Comparison of ENCODE assay signal across 15 cellular contexts in genomic region chr19:6250024-6250605, GRCh38. TPM values are rescaled to one million over a fixed set of nuclear protein-coding genes. Genes with fewer than 3 reads are reported as not detected.
DNase-seq lines count a peak whose midpoint lies in the region; ATAC-seq and TF ChIP-seq lines count a peak whose summit lies in the region.
"Had no signal": no experiment of that assay in that cellular context is flagged by ENCODE, and none has a peak within 500 bp of the region (broad histone marks: within the 10 kb centered on the region; RNA-seq: fewer than 3 reads in every experiment).

No MANE protein-coding gene starts in this region.

- TF ChIP-seq CTCF in MCF 10A (IDR thresholded peaks at IDR 0.05; ENCODE audit: unreplicated experiment) (no peak), breast epithelium (IDR thresholded peaks at IDR 0.05) (no peak)

- no peak overlapping the region for H2BK5ac ChIP-seq in neuronal stem cell (ENCODE audit: low read length)

- peaks cover 29% of the 10 kb centered on the region for H3K36me3 Mint-ChIP-seq in MCF 10A (ENCODE audit: insufficient read depth, unreplicated experiment)
- H3K36me3 Mint-ChIP-seq in activated naive CD8-positive, alpha-beta T cell = peaks cover 14% of the 10 kb centered on the region
- H3K36me3 Mint-ChIP-seq in stimulated activated effector memory CD8-positive, alpha-beta T cell treated with anti-CD3 and anti-CD28 coated beads, Interleukin-12 subunit alpha, Interleukin-12 subunit beta, amount 100 ng/mL, for 72 hours = peaks cover 18% of the 10 kb centered on the region
- H3K36me3 Mint-ChIP-seq: natural killer cell had no signal

- no peak overlapping the region for H3K14ac ChIP-seq in neuronal stem cell (ENCODE audit: low read length)

- no peak overlapping the region for H3K27ac ChIP-seq in breast epithelium
- no peak overlapping the region for H3K27ac ChIP-seq in neuronal stem cell (replicated peaks; ENCODE audit: low read length)
- H3K27ac ChIP-seq: right lobe of liver had no signal

- H2BK15ac ChIP-seq in neuronal stem cell (ENCODE audit: low read length) = no peak overlapping the region

- H3K4me1 ChIP-seq in breast epithelium (no peaks in the 10 kb centered on the region), neuronal stem cell (ENCODE audit: control insufficient read depth in 2 of 2, insufficient read depth in 1 of 2, low read depth in 1 of 2, low read length in 2 of 2) (peaks cover 6 to 7% of the 10 kb centered on the region in 2 donors)

- no peak overlapping the region for H3K23ac ChIP-seq in neuronal stem cell (ENCODE audit: low read depth, low read length, poor library complexity)

- H3K4me2 ChIP-seq in neuronal stem cell (ENCODE audit: insufficient read depth, low read length, poor library complexity, severe bottlenecking) = no peak overlapping the region

- no peaks in the 10 kb centered on the region for H3K27me3 Mint-ChIP-seq in MCF 10A (ENCODE audit: insufficient read depth, unreplicated experiment)
- H3K27me3 Mint-ChIP-seq in activated naive CD8-positive, alpha-beta T cell = no peaks in the 10 kb centered on the region
- H3K27me3 Mint-ChIP-seq: activated naive CD4-positive, alpha-beta T cell treated with anti-CD3 and anti-CD28 coated beads, Interleukin-2, amount 10 ng/mL, durations not matched to agents 7 days and 5 days had no signal

- POLR2A ChIA-PET in MCF 10A (lab: Yijun Ruan, JAX) = interaction anchor here (0.6 kb wide), 1 partner anchor 32 kb away, joined by 4 read pairs; no protein-coding TSS in a partner anchor

- H2BK120ac ChIP-seq in neuronal stem cell (ENCODE audit: low read depth, low read length) = no peak overlapping the region

- H2AK5ac ChIP-seq in neuronal stem cell (ENCODE audit: low read depth, low read length) = no peak overlapping the region

- H4K91ac ChIP-seq in neuronal stem cell (ENCODE audit: low read depth, low read length, poor library complexity) = no peak overlapping the region

- DNase-seq in MCF 10A (ENCODE audit: unreplicated experiment) (no peak), breast epithelium (ENCODE audit: low spot score in 2 of 2) (no peak), fibroblast of gingiva (ENCODE audit: low read depth) (peak; percentile 43), neuronal stem cell (ENCODE audit: low spot score) (no peak)
- no peak for DNase-seq in stimulated activated effector memory CD8-positive, alpha-beta T cell treated with anti-CD3 and anti-CD28 coated beads, Interleukin-12 subunit alpha, Interleukin-12 subunit beta, amount 100 ng/mL, for 72 hours (ENCODE audit: low spot score in 2 of 2)
- DNase-seq in activated CD8-positive, alpha-beta memory T cell treated with anti-CD3 and anti-CD28 coated beads, Interleukin-2, amount 50 U/mL, for 4 hours = no peak
- DNase-seq: activated naive CD4-positive, alpha-beta T cell treated with anti-CD3 and anti-CD28 coated beads, Interleukin-2, amount 10 ng/mL, durations not matched to agents 7 days and 5 days; natural killer cell; NCI-H187 treated with DMSO at 0.1 percent for 48 hours; NCI-H510A treated with DMSO at 0.1 percent for 48 hours; right lobe of liver; stimulated activated CD4-positive, alpha-beta T cell treated with anti-CD3 and anti-CD28 coated beads, Interleukin-4, amount 100 ng/mL, for 1 hour; trophoblast cell had no signal

- H3K4me3 ChIP-seq in breast epithelium (no peak overlapping the region), neuronal stem cell (ENCODE audit: low read length in 2 of 2) (no peak overlapping the region)
- H3K4me3 ChIP-seq: right lobe of liver had no signal

- H3K79me1 ChIP-seq in neuronal stem cell (ENCODE audit: low read depth, low read length) = peaks cover 6% of the 10 kb centered on the region

- no peaks in the 10 kb centered on the region for H3K27me3 ChIP-seq in breast epithelium
- H3K27me3 ChIP-seq in neuronal stem cell (ENCODE audit: control insufficient read depth in 3 of 3, insufficient read depth in 3 of 3, low read depth in 1 of 3, low read length in 3 of 3) = no peaks in the 10 kb centered on the region
- H3K27me3 ChIP-seq: right lobe of liver had no signal

- no peak overlapping the region for H3K18ac ChIP-seq in neuronal stem cell (ENCODE audit: low read length)

- no peak overlapping the region for H3K9ac ChIP-seq in neuronal stem cell (ENCODE audit: low read depth, low read length, poor library complexity)

- peak; percentile 54 for ATAC-seq in stimulated activated effector memory CD8-positive, alpha-beta T cell treated with anti-CD3 and anti-CD28 coated beads, Interleukin-12 subunit alpha, Interleukin-12 subunit beta, amount 100 ng/mL, for 72 hours
- ATAC-seq in HG02870 (IDR thresholded peaks at IDR 0.05; ENCODE audit: unreplicated experiment) = no peak
- ATAC-seq: natural killer cell had no signal

- H3K9me3 Mint-ChIP-seq in MCF 10A (ENCODE audit: unreplicated experiment) = no peaks in the 10 kb centered on the region
- H3K9me3 Mint-ChIP-seq in activated naive CD8-positive, alpha-beta T cell (ENCODE audit: low read depth) = no peaks in the 10 kb centered on the region
- H3K9me3 Mint-ChIP-seq in stimulated activated effector memory CD8-positive, alpha-beta T cell treated with anti-CD3 and anti-CD28 coated beads, Interleukin-12 subunit alpha, Interleukin-12 subunit beta, amount 100 ng/mL, for 72 hours = no peaks in the 10 kb centered on the region
- H3K9me3 Mint-ChIP-seq: activated naive CD4-positive, alpha-beta T cell treated with anti-CD3 and anti-CD28 coated beads, Interleukin-2, amount 10 ng/mL, durations not matched to agents 7 days and 5 days; natural killer cell had no signal

- H3K9me3 ChIP-seq in breast epithelium (no peaks in the 10 kb centered on the region), neuronal stem cell (replicated peaks in 1 of 2; ENCODE audit: control insufficient read depth in 2 of 2, insufficient read depth in 1 of 2, low read depth in 1 of 2, low read length in 2 of 2) (peaks cover 4 to 36% of the 10 kb centered on the region in 2 donors)
- H3K9me3 ChIP-seq: right lobe of liver had no signal

- no TSS peak for BruUV-seq in MCF 10A (replicated peaks; lab: Mats Ljungman, UMichigan)

- no peak overlapping the region for H4K8ac ChIP-seq in neuronal stem cell (ENCODE audit: low read depth, low read length)

- H3K4me3 Mint-ChIP-seq in MCF 10A (ENCODE audit: unreplicated experiment) = no peak overlapping the region
- H3K4me3 Mint-ChIP-seq in activated naive CD8-positive, alpha-beta T cell = no peak overlapping the region
- H3K4me3 Mint-ChIP-seq in stimulated activated effector memory CD8-positive, alpha-beta T cell treated with anti-CD3 and anti-CD28 coated beads, Interleukin-12 subunit alpha, Interleukin-12 subunit beta, amount 100 ng/mL, for 72 hours = no peak overlapping the region
- H3K4me3 Mint-ChIP-seq: activated naive CD4-positive, alpha-beta T cell treated with anti-CD3 and anti-CD28 coated beads, Interleukin-2, amount 10 ng/mL, durations not matched to agents 7 days and 5 days; natural killer cell had no signal

- intact Hi-C loops in MCF 10A (cut with micrococcal nuclease) = no loop called here
- intact Hi-C loops in breast epithelium (cut with DNase I; ENCODE audit: low total_unique reads) = no loop called here

- no peak overlapping the region for H3K4ac ChIP-seq in neuronal stem cell (ENCODE audit: low read length)

- no peak for TF ChIP-seq POLR2A in breast epithelium (IDR thresholded peaks at IDR 0.05)

- H3K36me3 ChIP-seq in breast epithelium = no peaks in the 10 kb centered on the region
- H3K36me3 ChIP-seq in neuronal stem cell (replicated peaks in 1 of 2; ENCODE audit: control insufficient read depth in 2 of 2, insufficient read depth in 2 of 2, low read length in 2 of 2) = peaks cover 3 to 76% of the 10 kb centered on the region in 2 donors
- H3K36me3 ChIP-seq: right lobe of liver had no signal

- H3K27ac Mint-ChIP-seq in MCF 10A (ENCODE audit: low read depth, unreplicated experiment) = peak overlapping the region; percentile 68
- H3K27ac Mint-ChIP-seq in activated naive CD8-positive, alpha-beta T cell = peak overlapping the region; percentile 50
- peak overlapping the region; percentile 90 for H3K27ac Mint-ChIP-seq in stimulated activated effector memory CD8-positive, alpha-beta T cell treated with anti-CD3 and anti-CD28 coated beads, Interleukin-12 subunit alpha, Interleukin-12 subunit beta, amount 100 ng/mL, for 72 hours
- H3K27ac Mint-ChIP-seq: activated naive CD4-positive, alpha-beta T cell treated with anti-CD3 and anti-CD28 coated beads, Interleukin-2, amount 10 ng/mL, durations not matched to agents 7 days and 5 days; natural killer cell had no signal

- CTCF ChIA-PET in MCF 10A (lab: Yijun Ruan, JAX) = interaction anchor here (0.9 to 1.0 kb wide), 2 partner anchors 10 to 49 kb away, joined by 3 read pairs; no protein-coding TSS in a partner anchor

- no CpG with 5 or more reads among the region's 3 CpGs for WGBS in neuronal stem cell (ENCODE audit: extremely low coverage in 2 of 2, insufficient read length in 2 of 2, insufficient replicate concordance in 1 of 2), 2 donors

- H2AFZ ChIP-seq in neuronal stem cell (ENCODE audit: low read length) = no peak overlapping the region

- H2BK12ac ChIP-seq in neuronal stem cell (ENCODE audit: low read length) = no peak overlapping the region

- no peaks in the 10 kb centered on the region for H3K4me1 Mint-ChIP-seq in MCF 10A (ENCODE audit: insufficient read depth, unreplicated experiment)
- peaks cover 43% of the 10 kb centered on the region for H3K4me1 Mint-ChIP-seq in activated naive CD8-positive, alpha-beta T cell (ENCODE audit: low read depth)
- H3K4me1 Mint-ChIP-seq in stimulated activated effector memory CD8-positive, alpha-beta T cell treated with anti-CD3 and anti-CD28 coated beads, Interleukin-12 subunit alpha, Interleukin-12 subunit beta, amount 100 ng/mL, for 72 hours = peaks cover 43% of the 10 kb centered on the region

RNA-seq across cellular contexts. Expression of gene MLLT1, which starts 29.7 kb away (rescaled TPM):
- total RNA-seq in MCF 10A (2022) (53.9 and 59.0 TPM in 2 replicates), breast epithelium (10 to 100 TPM; 13.6 to 16.4 (median 13.8) TPM)
- 43.3 TPM for polyA plus RNA-seq in neuronal stem cell (2013, experiment 1 of 2)
- 43.5 TPM for polyA plus RNA-seq in neuronal stem cell (2013, experiment 2 of 2)
